1 cellular context compared by ENCODE assay signal in genomic region chr13:98443800-98444325, GRCh38.
TF ChIP-seq lines count a peak whose summit lies in the region.

No MANE protein-coding gene starts in this region.

TF ChIP-seq in HCT116, 20 proteins besides CTCF, POLR2A, EP300 and RAD21 (continued from another document):
- TF ChIP-seq REST (IDR thresholded peaks at IDR 0.05; ENCODE audit: low read depth) (no peak), CEBPB (IDR thresholded peaks at IDR 0.05; ENCODE audit: low read depth) (no peak), JUND (IDR thresholded peaks at IDR 0.05) (no peak), ZBTB33 (IDR thresholded peaks at IDR 0.05; ENCODE audit: extremely low read depth, insufficient replicate concordance, low read length) (no peak), EZH2 (IDR thresholded peaks at IDR 0.05) (no peak), CBX3 (IDR thresholded peaks at IDR 0.05; ENCODE audit: low read depth) (no peak), FOSL1 (IDR thresholded peaks at IDR 0.05; ENCODE audit: low read depth) (no peak)
TF ChIP-seq in HCT116: peak in this region for 0.
